In genomic region chr1:240500681-240501080, GRCh38 we compare ENCODE assay signal across 18 cellular contexts.
DNase-seq lines count a peak whose midpoint lies in the region; ATAC-seq, FAIRE-seq and TF ChIP-seq lines count a peak whose summit lies in the region.
"Had no signal": no experiment of that assay in that cellular context is flagged by ENCODE, and none has a peak within 500 bp of the region (broad histone marks: within the 10 kb centered on the region; RNA-seq: fewer than 3 reads in every experiment).

No MANE protein-coding gene starts in this region.

- no peak overlapping the region for H3K4me2 ChIP-seq in osteoblast (ENCODE audit: insufficient read depth, low read length)
- no peak overlapping the region for H3K4me2 ChIP-seq in neuronal stem cell (ENCODE audit: insufficient read depth, low read length, poor library complexity, severe bottlenecking)

- no peak overlapping the region for H3K18ac ChIP-seq in neuronal stem cell (ENCODE audit: low read length)

- H3K23ac ChIP-seq in neuronal stem cell (ENCODE audit: low read depth, low read length, poor library complexity), result no peak overlapping the region

- H3K27ac ChIP-seq in ACC112 (ENCODE audit: low read depth, low read length), result peak overlapping the region; percentile 17; the same call in 1 of the 2 replicates
- no peak overlapping the region for H3K27ac ChIP-seq in osteoblast (ENCODE audit: low read depth, low read length)
- H3K27ac ChIP-seq in pancreas, result no peak overlapping the region
- no peak overlapping the region for H3K27ac ChIP-seq in neuronal stem cell (replicated peaks; ENCODE audit: low read length)
- H3K27ac ChIP-seq: C4-2B, HL-60 had no signal

- no peaks in the 10 kb centered on the region for H3K79me1 ChIP-seq in neuronal stem cell (ENCODE audit: low read depth, low read length)

- H2AFZ ChIP-seq in ACC112 (ENCODE audit: low read length, unreplicated experiment), result no peak overlapping the region
- H2AFZ ChIP-seq in osteoblast (ENCODE audit: low read length), result no peak overlapping the region
- H2AFZ ChIP-seq in neuronal stem cell (ENCODE audit: low read length), result no peak overlapping the region

- no peak for TF ChIP-seq CTCF in osteoblast (IDR thresholded peaks at IDR 0.05; ENCODE audit: extremely low read depth, low read depth, low read length)
- TF ChIP-seq CTCF in pancreas (IDR thresholded peaks at IDR 0.05), result no peak

- H4K8ac ChIP-seq in neuronal stem cell (ENCODE audit: low read depth, low read length), result no peak overlapping the region

- H3K27me3 ChIP-seq in ACC112 (ENCODE audit: insufficient read depth, low read length) (no peaks in the 10 kb centered on the region), adipocyte (replicated peaks; ENCODE audit: control insufficient read depth, insufficient read depth, low read length) (no peaks in the 10 kb centered on the region), osteoblast (ENCODE audit: insufficient read depth, low read length) (no peaks in the 10 kb centered on the region), pancreas (no peaks in the 10 kb centered on the region), neuronal stem cell (ENCODE audit: control insufficient read depth in 3 of 3, insufficient read depth in 3 of 3, low read depth in 1 of 3, low read length in 3 of 3) (no peaks in the 10 kb centered on the region)
- H3K27me3 ChIP-seq: BE2C had no signal

- no peak overlapping the region for H3K4ac ChIP-seq in neuronal stem cell (ENCODE audit: low read length)

- ATAC-seq in pancreas, result no peak
- ATAC-seq: HCT116 had no signal

- peak; percentile 29 for DNase-seq in LHCN-M2 (ENCODE audit: low read depth)
- no peak for DNase-seq in adipocyte (ENCODE audit: low read depth)
- peak; percentile 60 for DNase-seq in osteoblast (ENCODE audit: insufficient read length, low spot score, missing footprints)
- no peak for DNase-seq in activated T-cell treated with anti-CD3 and anti-CD28 coated beads, Interleukin-2, amount 50 U/mL, for 48 hours
- no peak for DNase-seq in SW480 (ENCODE audit: low spot score)
- DNase-seq in pancreas, result no peak
- DNase-seq in neuronal stem cell (ENCODE audit: low spot score), result no peak
- DNase-seq: 8988T; BE2C; Caco-2; CD4-positive, alpha-beta memory T cell; DND-41; GF-D8 had no signal

- no peak overlapping the region for H2BK5ac ChIP-seq in neuronal stem cell (ENCODE audit: low read length)

- intact Hi-C loops in pancreas (cut with DNase I), result no loop called here

- H3K9me3 ChIP-seq in adipocyte (ENCODE audit: control insufficient read depth, low read length) (no peaks in the 10 kb centered on the region), osteoblast (ENCODE audit: low read depth, low read length) (no peaks in the 10 kb centered on the region), pancreas (no peaks in the 10 kb centered on the region), neuronal stem cell (replicated peaks in 1 of 2; ENCODE audit: control insufficient read depth in 2 of 2, insufficient read depth in 1 of 2, low read depth in 1 of 2, low read length in 2 of 2) (no peaks in the 10 kb centered on the region)
- H3K9me3 ChIP-seq: BE2C, Caco-2 had no signal

- H2BK12ac ChIP-seq in neuronal stem cell (ENCODE audit: low read length), result no peak overlapping the region

- H2BK120ac ChIP-seq in neuronal stem cell (ENCODE audit: low read depth, low read length), result no peak overlapping the region

- FAIRE-seq in pancreas (lab: Jason Lieb, UNC), result no peak
- FAIRE-seq: H54 had no signal

- H3K9ac ChIP-seq in adipocyte (ENCODE audit: low read length) (no peak overlapping the region), neuronal stem cell (ENCODE audit: low read depth, low read length, poor library complexity) (no peak overlapping the region)

- H3K4me1 ChIP-seq in ACC112 (ENCODE audit: control insufficient read depth, insufficient read depth, low read length, unreplicated experiment), result peaks cover 22% of the 10 kb centered on the region
- H3K4me1 ChIP-seq in adipocyte (ENCODE audit: control insufficient read depth, insufficient read depth, low read length), result peaks cover 15% of the 10 kb centered on the region
- peaks cover 8% of the 10 kb centered on the region for H3K4me1 ChIP-seq in osteoblast (ENCODE audit: insufficient read depth, low read length)
- H3K4me1 ChIP-seq in pancreas, result no peaks in the 10 kb centered on the region
- peaks cover 1 to 7% of the 10 kb centered on the region in 2 donors for H3K4me1 ChIP-seq in neuronal stem cell (ENCODE audit: control insufficient read depth in 2 of 2, insufficient read depth in 1 of 2, low read depth in 1 of 2, low read length in 2 of 2)

- no peaks in the 10 kb centered on the region for H3K79me2 ChIP-seq in ACC112 (ENCODE audit: control insufficient read depth, insufficient read depth, low read length, unreplicated experiment)
- no peaks in the 10 kb centered on the region for H3K79me2 ChIP-seq in osteoblast (ENCODE audit: insufficient read depth, low read length)

- H4K20me1 ChIP-seq in osteoblast (ENCODE audit: insufficient read depth, low read length), result no peaks in the 10 kb centered on the region

- no peak overlapping the region for H2AK5ac ChIP-seq in neuronal stem cell (ENCODE audit: low read depth, low read length)

- H3K4me3 ChIP-seq in ACC112 (ENCODE audit: low read depth, low read length) (no peak overlapping the region), adipocyte (ENCODE audit: low read length) (peak overlapping the region; percentile 26), osteoblast (ENCODE audit: insufficient read depth, low read length) (no peak overlapping the region), pancreas (no peak overlapping the region), neuronal stem cell (ENCODE audit: low read length in 2 of 2) (no peak overlapping the region)

- no peak overlapping the region for H3K14ac ChIP-seq in neuronal stem cell (ENCODE audit: low read length)

- H3K36me3 ChIP-seq in ACC112 (ENCODE audit: insufficient read depth, low read length), result no peaks in the 10 kb centered on the region
- no peaks in the 10 kb centered on the region for H3K36me3 ChIP-seq in adipocyte (ENCODE audit: control insufficient read depth, insufficient read depth, low read length, severe bottlenecking)
- no peaks in the 10 kb centered on the region for H3K36me3 ChIP-seq in osteoblast (ENCODE audit: insufficient read depth, low read length)
- H3K36me3 ChIP-seq in pancreas, result no peaks in the 10 kb centered on the region
- no peaks in the 10 kb centered on the region for H3K36me3 ChIP-seq in neuronal stem cell (replicated peaks in 1 of 2; ENCODE audit: control insufficient read depth in 2 of 2, insufficient read depth in 2 of 2, low read length in 2 of 2)
- H3K36me3 ChIP-seq: BE2C had no signal

- no peak overlapping the region for H4K91ac ChIP-seq in neuronal stem cell (ENCODE audit: low read depth, low read length, poor library complexity)

- WGBS in pancreas, 2 donors, result 71 to 84% methylated on average over 4 of the region's 4 CpGs
- no CpG with 5 or more reads among the region's 4 CpGs for WGBS in neuronal stem cell (ENCODE audit: extremely low coverage in 2 of 2, insufficient read length in 2 of 2, insufficient replicate concordance in 1 of 2), 2 donors

- no peak overlapping the region for H2BK15ac ChIP-seq in neuronal stem cell (ENCODE audit: low read length)

Comparison
In these comparisons a context has a peak if more than half of its experiments do, and no peak if none do; other contexts are left out.
1. DNase-seq: peak in LHCN-M2 (single experiment) and osteoblast (single experiment); none in adipocyte (single experiment), activated T-cell treated with anti-CD3 and anti-CD28 coated beads, Interleukin-2, amount 50 U/mL, for 48 hours (0 of 2), SW480 (single experiment), pancreas (0 of 6) and neuronal stem cell (single experiment).